ENCODE assay signal across 12 cellular contexts in genomic region chr17:78762007-78762406, GRCh38. TPM values are rescaled to one million over a fixed set of nuclear protein-coding genes. Genes with fewer than 3 reads are reported as not detected.
DNase-seq lines count a peak whose midpoint lies in the region; ATAC-seq and TF ChIP-seq lines count a peak whose summit lies in the region.
"Had no signal": no experiment of that assay in that cellular context is flagged by ENCODE, and none has a peak within 500 bp of the region (broad histone marks: within the 10 kb centered on the region; RNA-seq: fewer than 3 reads in every experiment).

No MANE protein-coding gene starts in this region.

- no peak overlapping the region for H3K9ac ChIP-seq in skeletal muscle tissue (ENCODE audit: low read depth in 1 of 3, low read length in 3 of 3)

- H3K27ac Mint-ChIP-seq in activated T-cell treated with anti-CD3 and anti-CD28 coated beads, Interleukin-2, amount 50 U/mL, for 24 hours, result peak overlapping the region; percentile 96
- peak overlapping the region; percentile 49 for H3K27ac Mint-ChIP-seq in T-helper 2 cell treated with Interferon-gamma antibody and Interleukin-4, amounts not matched to agents 5 μg/mL and 100 μg/mL, for 36 hours
- H3K27ac Mint-ChIP-seq in endothelial cell (ENCODE audit: unreplicated experiment), result peak overlapping the region; percentile 36

- H3K4me1 Mint-ChIP-seq in activated T-cell treated with anti-CD3 and anti-CD28 coated beads, Interleukin-2, amount 50 U/mL, for 24 hours (ENCODE audit: low read depth), result peaks cover 72% of the 10 kb centered on the region
- peaks cover 62% of the 10 kb centered on the region for H3K4me1 Mint-ChIP-seq in T-helper 2 cell treated with Interferon-gamma antibody and Interleukin-4, amounts not matched to agents 5 μg/mL and 100 μg/mL, for 36 hours (ENCODE audit: low read depth)
- H3K4me1 Mint-ChIP-seq in endothelial cell (ENCODE audit: unreplicated experiment), result peaks cover 29% of the 10 kb centered on the region

- H3K36me3 Mint-ChIP-seq in activated T-cell treated with anti-CD3 and anti-CD28 coated beads, Interleukin-2, amount 50 U/mL, for 24 hours (ENCODE audit: low read depth), result peaks cover 28% of the 10 kb centered on the region
- peaks cover 27% of the 10 kb centered on the region for H3K36me3 Mint-ChIP-seq in T-helper 2 cell treated with Interferon-gamma antibody and Interleukin-4, amounts not matched to agents 5 μg/mL and 100 μg/mL, for 36 hours (ENCODE audit: low read depth)
- no peaks in the 10 kb centered on the region for H3K36me3 Mint-ChIP-seq in endothelial cell (ENCODE audit: low read depth, unreplicated experiment)

- peak overlapping the region; percentile 41 for H3K27ac ChIP-seq in skeletal muscle tissue (ENCODE audit: low read depth, low read length)
- H3K27ac ChIP-seq: upper lobe of right lung had no signal

- no peak for TF ChIP-seq CTCF in endothelial cell (IDR thresholded peaks at IDR 0.05; ENCODE audit: unreplicated experiment)

- no peaks in the 10 kb centered on the region for H3K9me3 ChIP-seq in skeletal muscle tissue (ENCODE audit: control insufficient read depth in 3 of 3, low read length in 3 of 3)
- H3K9me3 ChIP-seq: upper lobe of right lung had no signal

- H3K36me3 ChIP-seq in skeletal muscle tissue (ENCODE audit: control insufficient read depth in 3 of 3, insufficient read depth in 3 of 3, low read length in 3 of 3), result no peaks in the 10 kb centered on the region
- H3K36me3 ChIP-seq: upper lobe of right lung had no signal

- H3K4me3 Mint-ChIP-seq in activated T-cell treated with anti-CD3 and anti-CD28 coated beads, Interleukin-2, amount 50 U/mL, for 24 hours, result peak overlapping the region; percentile 42
- H3K4me3 Mint-ChIP-seq in T-helper 2 cell treated with Interferon-gamma antibody and Interleukin-4, amounts not matched to agents 5 μg/mL and 100 μg/mL, for 36 hours, result peak overlapping the region; percentile 22
- no peak overlapping the region for H3K4me3 Mint-ChIP-seq in endothelial cell (ENCODE audit: unreplicated experiment)

- ATAC-seq in HG02571 (IDR thresholded peaks at IDR 0.05; ENCODE audit: unreplicated experiment), result no peak
- no peak for ATAC-seq in GM21723 (IDR thresholded peaks at IDR 0.05; ENCODE audit: unreplicated experiment)
- ATAC-seq: upper lobe of right lung had no signal

- H3K4me3 ChIP-seq in skeletal muscle tissue (ENCODE audit: low read length in 3 of 3), result no peak overlapping the region
- H3K4me3 ChIP-seq: upper lobe of right lung had no signal

- peaks cover 33 to 43% (median 36%) of the 10 kb centered on the region in 3 donors for H3K4me1 ChIP-seq in skeletal muscle tissue (ENCODE audit: control insufficient read depth in 3 of 3, insufficient read depth in 3 of 3, low read length in 3 of 3)

- no peaks in the 10 kb centered on the region for H3K9me3 Mint-ChIP-seq in activated T-cell treated with anti-CD3 and anti-CD28 coated beads, Interleukin-2, amount 50 U/mL, for 24 hours
- no peaks in the 10 kb centered on the region for H3K9me3 Mint-ChIP-seq in T-helper 2 cell treated with Interferon-gamma antibody and Interleukin-4, amounts not matched to agents 5 μg/mL and 100 μg/mL, for 36 hours
- no peaks in the 10 kb centered on the region for H3K9me3 Mint-ChIP-seq in endothelial cell (ENCODE audit: unreplicated experiment)

- no peak for DNase-seq in activated T-cell treated with anti-CD3 and anti-CD28 coated beads, Interleukin-2, amount 50 U/mL, for 24 hours
- DNase-seq in activated T-cell treated with anti-CD3 and anti-CD28 coated beads for 4 hours, result no peak
- no peak for DNase-seq in T-helper 2 cell treated with Interferon-gamma antibody and Interleukin-4, amounts not matched to agents 5 μg/mL and 100 μg/mL, for 36 hours (ENCODE audit: low spot score)
- no peak for DNase-seq in endothelial cell (ENCODE audit: low spot score)
- DNase-seq in NCI-H128 (lab: John Stamatoyannopoulos, UW; ENCODE audit: unreplicated experiment), result no peak
- DNase-seq: ACHN; aorta; stimulated activated CD4-positive, alpha-beta T cell treated with anti-CD3 and anti-CD28 coated beads, Interleukin-12 subunit alpha, Interleukin-12 subunit beta, amount 100 ng/mL, for 4 hours; upper lobe of right lung had no signal

- H3K27me3 ChIP-seq in skeletal muscle tissue (ENCODE audit: control insufficient read depth in 3 of 3, insufficient read depth in 3 of 3, low read length in 3 of 3), result no peaks in the 10 kb centered on the region
- H3K27me3 ChIP-seq: upper lobe of right lung had no signal

- H3K27me3 Mint-ChIP-seq in activated T-cell treated with anti-CD3 and anti-CD28 coated beads, Interleukin-2, amount 50 U/mL, for 24 hours, result no peaks in the 10 kb centered on the region
- H3K27me3 Mint-ChIP-seq in T-helper 2 cell treated with Interferon-gamma antibody and Interleukin-4, amounts not matched to agents 5 μg/mL and 100 μg/mL, for 36 hours (ENCODE audit: low read depth), result no peaks in the 10 kb centered on the region
- no peaks in the 10 kb centered on the region for H3K27me3 Mint-ChIP-seq in endothelial cell (ENCODE audit: unreplicated experiment)

RNA-seq across cellular contexts. Expression of gene CYTH1, which starts 20.1 kb away (rescaled TPM):
- total RNA-seq in endothelial cell (ENCODE audit: unreplicated experiment) (73.3 TPM), skeletal muscle tissue (17.7 TPM)

Comparison
In these comparisons a context has a peak if more than half of its experiments do, and no peak if none do; other contexts are left out.
1. H3K27ac Mint-ChIP-seq: peak in every context shown above with its lines; median percentile 96 in activated T-cell treated with anti-CD3 and anti-CD28 coated beads, Interleukin-2, amount 50 U/mL, for 24 hours; 49 in T-helper 2 cell treated with Interferon-gamma antibody and Interleukin-4, amounts not matched to agents 5 μg/mL and 100 μg/mL, for 36 hours; 36 in endothelial cell.